21 cellular contexts compared by ENCODE assay signal in genomic region chr19:11401808-11402543, GRCh38. TPM values are rescaled to one million over a fixed set of nuclear protein-coding genes. Genes with fewer than 3 reads are reported as not detected.
"Had no signal": no experiment of that assay in that cellular context is flagged by ENCODE, and none has a peak within 500 bp of the region (broad histone marks: within the 10 kb centered on the region; RNA-seq: fewer than 3 reads in every experiment).

No MANE protein-coding gene starts in this region.

- H3K27me3 ChIP-seq: hepatocyte, thyroid gland had no signal

- H3K79me2 ChIP-seq: hepatocyte had no signal

- H3K36me3 ChIP-seq: neutrophil, suprapubic skin had no signal

- H3K4me3 ChIP-seq: dorsolateral prefrontal cortex, hepatocyte, lower lobe of right lung, suprapubic skin, thyroid gland had no signal

- H3K9me3 ChIP-seq: lower lobe of right lung, neutrophil, suprapubic skin, thyroid gland had no signal

- H2AFZ ChIP-seq: hepatocyte had no signal

- DNase-seq: cortex of kidney; dorsolateral prefrontal cortex; effector CD8-positive, alpha-beta T cell; foreskin melanocyte; head of caudate nucleus; lower lobe of right lung; posterior cingulate gyrus; small intestine; stimulated activated CD4-positive, alpha-beta T cell treated with anti-CD3 and anti-CD28 coated beads, Interleukin-12 subunit alpha, Interleukin-12 subunit beta, amount 100 ng/mL, for 4 hours; stimulated activated CD4-positive, alpha-beta T cell treated with anti-CD3 and anti-CD28 coated beads, Interleukin-2, amount 100 ng/mL, for 48 hours; stimulated activated CD8-positive, alpha-beta memory T cell treated with anti-CD3 and anti-CD28 coated beads, Interleukin-4, amount 100 ng/mL, for 48 hours; stimulated activated naive CD8-positive, alpha-beta T cell treated with anti-CD3 and anti-CD28 coated beads, Interleukin-15, Interleukin-2, amounts not matched to agents 100 U/mL and 50 U/mL, for 24 hours; thyroid gland had no signal

- ATAC-seq: left lobe of liver; lower lobe of right lung; stimulated activated effector memory CD8-positive, alpha-beta T cell treated with anti-CD3 and anti-CD28 coated beads, Interleukin-12 subunit alpha, Interleukin-12 subunit beta, amount 100 ng/mL, for 72 hours; stimulated activated naive CD8-positive, alpha-beta T cell treated with anti-CD3 and anti-CD28 coated beads, Interleukin-15, Interleukin-2, amounts not matched to agents 100 U/mL and 50 U/mL, for 24 hours had no signal

- FAIRE-seq: islet of Langerhans, small intestine, urothelium cell line had no signal

- H3K4me2 ChIP-seq: hepatocyte had no signal

- H3K4me1 ChIP-seq: thyroid gland had no signal

- H3K27ac ChIP-seq: dorsolateral prefrontal cortex, hepatocyte, lower lobe of right lung, neutrophil, suprapubic skin, thyroid gland had no signal

RNA-seq across cellular contexts. Expression of gene ODAD3, which starts 32.9 kb away (rescaled TPM):
- total RNA-seq: osteocyte had no signal
